ENCODE assay signal across 13 cellular contexts in genomic region chr21:14097881-14098499, GRCh38.
DNase-seq lines count a peak whose midpoint lies in the region; ATAC-seq and TF ChIP-seq lines count a peak whose summit lies in the region.
"Had no signal": no experiment of that assay in that cellular context is flagged by ENCODE, and none has a peak within 500 bp of the region (broad histone marks: within the 10 kb centered on the region; RNA-seq: fewer than 3 reads in every experiment).

No MANE protein-coding gene starts in this region.

- no peak overlapping the region for H3K23ac ChIP-seq in IMR-90 (ENCODE audit: low read depth, low read length)

- dilution Hi-C loops in IMR-90 (cut with HindIII; ENCODE audit: low sequenced_read_pairs, unreplicated experiment), result no loop called here

- peak overlapping the region; percentile 0 for H3K27ac Mint-ChIP-seq in stimulated activated naive CD8-positive, alpha-beta T cell treated with anti-CD3 and anti-CD28 coated beads, Interleukin-15, Interleukin-2, amounts not matched to agents 100 ng/mL and 50 ng/mL, for 24 hours
- peak overlapping the region in 1 of 2 donors; percentile 3 for H3K27ac Mint-ChIP-seq in stimulated activated naive CD8-positive, alpha-beta T cell treated with anti-CD3 and anti-CD28 coated beads, Interleukin-15, amount 100 ng/mL, for 72 hours
- H3K27ac Mint-ChIP-seq: CD4-positive, alpha-beta T cell had no signal

- no peaks in the 10 kb centered on the region for H3K27me3 Mint-ChIP-seq in stimulated activated naive CD8-positive, alpha-beta T cell treated with anti-CD3 and anti-CD28 coated beads, Interleukin-15, Interleukin-2, amounts not matched to agents 100 ng/mL and 50 ng/mL, for 24 hours
- no peaks in the 10 kb centered on the region for H3K27me3 Mint-ChIP-seq in stimulated activated naive CD8-positive, alpha-beta T cell treated with anti-CD3 and anti-CD28 coated beads, Interleukin-15, amount 100 ng/mL, for 72 hours
- H3K27me3 Mint-ChIP-seq: CD4-positive, alpha-beta T cell had no signal

- H3K4me1 Mint-ChIP-seq in stimulated activated naive CD8-positive, alpha-beta T cell treated with anti-CD3 and anti-CD28 coated beads, Interleukin-15, Interleukin-2, amounts not matched to agents 100 ng/mL and 50 ng/mL, for 24 hours (ENCODE audit: low read depth), result no peaks in the 10 kb centered on the region
- H3K4me1 Mint-ChIP-seq in stimulated activated naive CD8-positive, alpha-beta T cell treated with anti-CD3 and anti-CD28 coated beads, Interleukin-15, amount 100 ng/mL, for 72 hours, result no peaks in the 10 kb centered on the region

- no TSS peak for BruUV-seq in IMR-90 (replicated peaks; lab: Mats Ljungman, UMichigan)

- H3K36me3 ChIP-seq in IMR-90 (ENCODE audit: control insufficient read depth, insufficient read depth, low read length) (no peaks in the 10 kb centered on the region), esophagus muscularis mucosa (peaks cover 0 to 5% (median 0%) of the 10 kb centered on the region in 4 donors)

- H2AK9ac ChIP-seq in IMR-90 (replicated peaks; ENCODE audit: low read depth, low read length, poor library complexity), result no peak overlapping the region

- H3K14ac ChIP-seq in IMR-90 (replicated peaks; ENCODE audit: low read depth, low read length), result no peak overlapping the region

- no peak for TF ChIP-seq RAD21 in IMR-90 (IDR thresholded peaks at IDR 0.05; ENCODE audit: low read length)

- in situ Hi-C loops in IMR-90 (cut with MboI; ENCODE audit: low sequenced_read_pairs), result no loop called here

- no peak overlapping the region for H3K18ac ChIP-seq in IMR-90 (ENCODE audit: low read depth, low read length)

- no peak for ATAC-seq in stimulated activated naive CD8-positive, alpha-beta T cell treated with anti-CD3 and anti-CD28 coated beads, Interleukin-15, amount 100 ng/mL, for 72 hours
- no peak for ATAC-seq in IMR-90 (ENCODE audit: low read depth)
- no peak for ATAC-seq in HG03520 (IDR thresholded peaks at IDR 0.05; ENCODE audit: unreplicated experiment)
- ATAC-seq in HG03025 (IDR thresholded peaks at IDR 0.05; ENCODE audit: low FRiP score, unreplicated experiment), result no peak

- no peaks in the 10 kb centered on the region for H3K9me1 ChIP-seq in IMR-90 (ENCODE audit: insufficient read depth, low read length)

- H3K36me3 Mint-ChIP-seq in stimulated activated naive CD8-positive, alpha-beta T cell treated with anti-CD3 and anti-CD28 coated beads, Interleukin-15, Interleukin-2, amounts not matched to agents 100 ng/mL and 50 ng/mL, for 24 hours (ENCODE audit: low read depth), result peaks cover 10% of the 10 kb centered on the region

- H2AFZ ChIP-seq in IMR-90 (replicated peaks; ENCODE audit: low read length, poor library complexity), result no peak overlapping the region

- H4K8ac ChIP-seq in IMR-90 (ENCODE audit: low read depth in 2 of 2, low read length in 2 of 2), result no peak overlapping the region

- POLR2A ChIA-PET in IMR-90 (lab: Charles Lee; ENCODE audit: unreplicated experiment), result no interaction called here

- no peak overlapping the region for H3K9ac ChIP-seq in IMR-90 (ENCODE audit: low read depth, low read length)
- H3K9ac ChIP-seq: BLaER1 treated with 17β-estradiol and CSF1 and Interleukin-3, amounts not matched to agents 10 nM and 100 nM had no signal

- H2BK5ac ChIP-seq in IMR-90 (ENCODE audit: low read depth, low read length, poor library complexity, severe bottlenecking), result peak overlapping the region; percentile 39

- H3K4me3 ChIP-seq in IMR-90 (ENCODE audit: insufficient read depth, low read depth, low read length), result no peak overlapping the region
- no peak overlapping the region for H3K4me3 ChIP-seq in esophagus muscularis mucosa
- H3K4me3 ChIP-seq: BLaER1 treated with 17β-estradiol and CSF1 and Interleukin-3, amounts not matched to agents 10 nM and 100 nM had no signal

- H3K4me1 ChIP-seq in IMR-90 (ENCODE audit: control insufficient read depth, insufficient read depth, low read length), result no peaks in the 10 kb centered on the region
- H3K4me1 ChIP-seq in esophagus muscularis mucosa, result no peaks in the 10 kb centered on the region

- no peak for DNase-seq in stimulated activated naive CD8-positive, alpha-beta T cell treated with anti-CD3 and anti-CD28 coated beads, Interleukin-15, amount 100 ng/mL, for 72 hours
- no peak for DNase-seq in IMR-90
- peak; percentile 55 for DNase-seq in esophagus muscularis mucosa (ENCODE audit: extremely low spot score)
- DNase-seq in superior temporal gyrus (ENCODE audit: extremely low spot score), result no peak
- DNase-seq: ACHN; Calu3; CD4-positive, alpha-beta T cell; DMS 273 treated with DMSO at 0.1 percent for 48 hours; KG1 had no signal

- no peak overlapping the region for H2AK5ac ChIP-seq in IMR-90 (ENCODE audit: low read depth, low read length)

- intact Hi-C loops in IMR-90 (cut with micrococcal nuclease), result no loop called here
- intact Hi-C loops in esophagus muscularis mucosa (cut with DNase I), result no loop called here

- no peak overlapping the region for H2BK20ac ChIP-seq in IMR-90 (ENCODE audit: low read depth, low read length)

- TF ChIP-seq EP300 in esophagus muscularis mucosa (IDR thresholded peaks at IDR 0.05), result no peak

- no peak overlapping the region for H3K4me3 Mint-ChIP-seq in stimulated activated naive CD8-positive, alpha-beta T cell treated with anti-CD3 and anti-CD28 coated beads, Interleukin-15, Interleukin-2, amounts not matched to agents 100 ng/mL and 50 ng/mL, for 24 hours
- H3K4me3 Mint-ChIP-seq in stimulated activated naive CD8-positive, alpha-beta T cell treated with anti-CD3 and anti-CD28 coated beads, Interleukin-15, amount 100 ng/mL, for 72 hours, result no peak overlapping the region
- H3K4me3 Mint-ChIP-seq: CD4-positive, alpha-beta T cell had no signal

- H3K9me3 ChIP-seq in IMR-90 (ENCODE audit: control insufficient read depth, insufficient read depth, low read length) (no peaks in the 10 kb centered on the region), esophagus muscularis mucosa (no peaks in the 10 kb centered on the region)
- H3K9me3 ChIP-seq: BLaER1 treated with 17β-estradiol and CSF1 and Interleukin-3, amounts not matched to agents 10 nM and 100 nM had no signal

- no peaks in the 10 kb centered on the region for H3K79me1 ChIP-seq in IMR-90 (ENCODE audit: low read depth in 1 of 2, low read length in 2 of 2)

- H3K27ac ChIP-seq in IMR-90 (ENCODE audit: insufficient read depth, low read length), result no peak overlapping the region
- no peak overlapping the region for H3K27ac ChIP-seq in esophagus muscularis mucosa (replicated peaks in 1 of 4)
- H3K27ac ChIP-seq: BLaER1 treated with 17β-estradiol and CSF1 and Interleukin-3, amounts not matched to agents 10 nM and 100 nM had no signal

- no peak overlapping the region for H3K4ac ChIP-seq in IMR-90 (ENCODE audit: low read depth, low read length)

- H4K91ac ChIP-seq in IMR-90 (ENCODE audit: insufficient read depth, low read depth, low read length), result no peak overlapping the region

- H4K20me1 ChIP-seq in IMR-90 (ENCODE audit: insufficient read depth, low read length), result no peaks in the 10 kb centered on the region
- H4K20me1 ChIP-seq: BLaER1 treated with 17β-estradiol and CSF1 and Interleukin-3, amounts not matched to agents 10 nM and 100 nM had no signal

- H3K56ac ChIP-seq in IMR-90 (ENCODE audit: extremely low read depth, insufficient read depth, low read length), result no peak overlapping the region

- no peak overlapping the region for H4K5ac ChIP-seq in IMR-90 (ENCODE audit: low read depth, low read length)

- WGBS in IMR-90 (ENCODE audit: extremely low coverage in 2 of 2, insufficient read length in 1 of 2), 2 experiments, result 69% methylated on average over 1 of the region's 2 CpGs; no CpG with 5 or more reads in 1 of the 2 experiments
- WGBS in esophagus muscularis mucosa, result 94% methylated on average over 2 of the region's 2 CpGs

- TF ChIP-seq POLR2A in IMR-90 (IDR thresholded peaks at IDR 0.05; ENCODE audit: low read depth, low read length) (no peak), esophagus muscularis mucosa (IDR thresholded peaks at IDR 0.05; ENCODE audit: low read depth) (no peak)

- no peak overlapping the region for H3K4me2 ChIP-seq in IMR-90 (ENCODE audit: low read depth, low read length)
- H3K4me2 ChIP-seq: BLaER1 treated with 17β-estradiol and CSF1 and Interleukin-3, amounts not matched to agents 10 nM and 100 nM had no signal

- TF ChIP-seq CTCF in IMR-90 (conservative IDR thresholded peaks at IDR 0.05; ENCODE audit: low read depth, low read length) (no peak), esophagus muscularis mucosa (IDR thresholded peaks at IDR 0.05) (no peak)

- no peak overlapping the region for H2BK15ac ChIP-seq in IMR-90 (ENCODE audit: low read depth, low read length)

- CTCF ChIA-PET in IMR-90 (lab: Yijun Ruan, JAX), result no interaction called here

- no peaks in the 10 kb centered on the region for H3K27me3 ChIP-seq in IMR-90 (ENCODE audit: control insufficient read depth, insufficient read depth, low read length)
- no peaks in the 10 kb centered on the region for H3K27me3 ChIP-seq in esophagus muscularis mucosa
- H3K27me3 ChIP-seq: BLaER1 treated with 17β-estradiol and CSF1 and Interleukin-3, amounts not matched to agents 10 nM and 100 nM had no signal

- peaks cover 6% of the 10 kb centered on the region for H3K9me3 Mint-ChIP-seq in stimulated activated naive CD8-positive, alpha-beta T cell treated with anti-CD3 and anti-CD28 coated beads, Interleukin-15, Interleukin-2, amounts not matched to agents 100 ng/mL and 50 ng/mL, for 24 hours
- H3K9me3 Mint-ChIP-seq in stimulated activated naive CD8-positive, alpha-beta T cell treated with anti-CD3 and anti-CD28 coated beads, Interleukin-15, amount 100 ng/mL, for 72 hours, result peaks cover 8 to 9% of the 10 kb centered on the region in 2 donors

- no peak overlapping the region for H2BK120ac ChIP-seq in IMR-90 (ENCODE audit: low read depth, low read length)

TF ChIP-seq in IMR-90, 13 proteins besides CTCF, POLR2A, EP300 and RAD21 (continues in another document):
- TF ChIP-seq USF2 (IDR thresholded peaks at IDR 0.05; ENCODE audit: low read depth, low read length) (no peak), FOS (IDR thresholded peaks at IDR 0.05; ENCODE audit: low read depth, low read length) (no peak), MXI1 (IDR thresholded peaks at IDR 0.05; ENCODE audit: borderline replicate concordance, low read depth, low read length) (no peak), MAFK (IDR thresholded peaks at IDR 0.05; ENCODE audit: low read depth, low read length) (no peak), NFE2L2 (IDR thresholded peaks at IDR 0.05; ENCODE audit: low read depth, low read length) (no peak), RFX5 (IDR thresholded peaks at IDR 0.05; ENCODE audit: low read depth, low read length) (no peak), MAZ (IDR thresholded peaks at IDR 0.05; ENCODE audit: borderline replicate concordance, low read depth, low read length) (no peak), RCOR1 (IDR thresholded peaks at IDR 0.05; ENCODE audit: insufficient replicate concordance, low read length) (no peak), CEBPB (IDR thresholded peaks at IDR 0.05; ENCODE audit: low read depth, low read length) (no peak)
